ENCODE assay signal across 1 cellular context in the genomic region with DNA sequence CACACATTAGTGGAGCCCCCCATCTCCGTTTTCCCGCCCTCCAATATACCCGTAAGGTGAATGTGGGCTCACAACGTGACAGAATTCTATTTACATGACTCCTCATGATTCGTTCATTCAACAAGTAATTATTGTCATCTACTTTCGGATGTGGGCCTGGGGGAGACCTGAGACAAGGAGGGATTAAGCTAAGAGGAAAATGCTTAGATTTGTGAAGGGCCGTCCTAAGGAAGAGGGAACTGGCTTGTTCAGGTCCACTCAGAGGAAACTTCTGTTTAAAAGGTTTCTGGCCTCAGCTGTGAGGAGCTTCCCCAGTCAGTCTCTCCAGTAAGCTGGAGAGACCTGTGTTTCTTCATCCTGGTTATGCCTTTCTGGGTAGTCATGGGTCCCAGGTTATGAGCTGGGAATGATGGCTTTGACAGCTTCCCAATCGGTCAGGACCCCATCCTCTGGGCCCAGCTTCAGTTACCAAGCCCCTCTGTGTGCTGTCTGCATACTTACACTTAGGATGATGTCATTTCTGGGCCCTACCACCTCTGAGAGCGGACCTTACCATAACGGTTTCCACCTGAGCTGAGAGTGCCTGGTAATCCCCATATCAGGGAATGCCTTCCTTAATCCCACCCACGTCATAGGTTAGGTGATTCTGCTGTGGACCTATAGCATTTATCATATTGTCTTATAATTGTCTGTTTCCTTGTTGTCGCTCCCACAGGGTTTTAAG.
TF ChIP-seq lines count a peak whose summit lies in the region.

No MANE protein-coding gene starts in this region.

TF ChIP-seq in GM23338, 12 proteins besides CTCF, POLR2A, EP300 and RAD21 (continued from another document):
- TF ChIP-seq, protein P1, sequence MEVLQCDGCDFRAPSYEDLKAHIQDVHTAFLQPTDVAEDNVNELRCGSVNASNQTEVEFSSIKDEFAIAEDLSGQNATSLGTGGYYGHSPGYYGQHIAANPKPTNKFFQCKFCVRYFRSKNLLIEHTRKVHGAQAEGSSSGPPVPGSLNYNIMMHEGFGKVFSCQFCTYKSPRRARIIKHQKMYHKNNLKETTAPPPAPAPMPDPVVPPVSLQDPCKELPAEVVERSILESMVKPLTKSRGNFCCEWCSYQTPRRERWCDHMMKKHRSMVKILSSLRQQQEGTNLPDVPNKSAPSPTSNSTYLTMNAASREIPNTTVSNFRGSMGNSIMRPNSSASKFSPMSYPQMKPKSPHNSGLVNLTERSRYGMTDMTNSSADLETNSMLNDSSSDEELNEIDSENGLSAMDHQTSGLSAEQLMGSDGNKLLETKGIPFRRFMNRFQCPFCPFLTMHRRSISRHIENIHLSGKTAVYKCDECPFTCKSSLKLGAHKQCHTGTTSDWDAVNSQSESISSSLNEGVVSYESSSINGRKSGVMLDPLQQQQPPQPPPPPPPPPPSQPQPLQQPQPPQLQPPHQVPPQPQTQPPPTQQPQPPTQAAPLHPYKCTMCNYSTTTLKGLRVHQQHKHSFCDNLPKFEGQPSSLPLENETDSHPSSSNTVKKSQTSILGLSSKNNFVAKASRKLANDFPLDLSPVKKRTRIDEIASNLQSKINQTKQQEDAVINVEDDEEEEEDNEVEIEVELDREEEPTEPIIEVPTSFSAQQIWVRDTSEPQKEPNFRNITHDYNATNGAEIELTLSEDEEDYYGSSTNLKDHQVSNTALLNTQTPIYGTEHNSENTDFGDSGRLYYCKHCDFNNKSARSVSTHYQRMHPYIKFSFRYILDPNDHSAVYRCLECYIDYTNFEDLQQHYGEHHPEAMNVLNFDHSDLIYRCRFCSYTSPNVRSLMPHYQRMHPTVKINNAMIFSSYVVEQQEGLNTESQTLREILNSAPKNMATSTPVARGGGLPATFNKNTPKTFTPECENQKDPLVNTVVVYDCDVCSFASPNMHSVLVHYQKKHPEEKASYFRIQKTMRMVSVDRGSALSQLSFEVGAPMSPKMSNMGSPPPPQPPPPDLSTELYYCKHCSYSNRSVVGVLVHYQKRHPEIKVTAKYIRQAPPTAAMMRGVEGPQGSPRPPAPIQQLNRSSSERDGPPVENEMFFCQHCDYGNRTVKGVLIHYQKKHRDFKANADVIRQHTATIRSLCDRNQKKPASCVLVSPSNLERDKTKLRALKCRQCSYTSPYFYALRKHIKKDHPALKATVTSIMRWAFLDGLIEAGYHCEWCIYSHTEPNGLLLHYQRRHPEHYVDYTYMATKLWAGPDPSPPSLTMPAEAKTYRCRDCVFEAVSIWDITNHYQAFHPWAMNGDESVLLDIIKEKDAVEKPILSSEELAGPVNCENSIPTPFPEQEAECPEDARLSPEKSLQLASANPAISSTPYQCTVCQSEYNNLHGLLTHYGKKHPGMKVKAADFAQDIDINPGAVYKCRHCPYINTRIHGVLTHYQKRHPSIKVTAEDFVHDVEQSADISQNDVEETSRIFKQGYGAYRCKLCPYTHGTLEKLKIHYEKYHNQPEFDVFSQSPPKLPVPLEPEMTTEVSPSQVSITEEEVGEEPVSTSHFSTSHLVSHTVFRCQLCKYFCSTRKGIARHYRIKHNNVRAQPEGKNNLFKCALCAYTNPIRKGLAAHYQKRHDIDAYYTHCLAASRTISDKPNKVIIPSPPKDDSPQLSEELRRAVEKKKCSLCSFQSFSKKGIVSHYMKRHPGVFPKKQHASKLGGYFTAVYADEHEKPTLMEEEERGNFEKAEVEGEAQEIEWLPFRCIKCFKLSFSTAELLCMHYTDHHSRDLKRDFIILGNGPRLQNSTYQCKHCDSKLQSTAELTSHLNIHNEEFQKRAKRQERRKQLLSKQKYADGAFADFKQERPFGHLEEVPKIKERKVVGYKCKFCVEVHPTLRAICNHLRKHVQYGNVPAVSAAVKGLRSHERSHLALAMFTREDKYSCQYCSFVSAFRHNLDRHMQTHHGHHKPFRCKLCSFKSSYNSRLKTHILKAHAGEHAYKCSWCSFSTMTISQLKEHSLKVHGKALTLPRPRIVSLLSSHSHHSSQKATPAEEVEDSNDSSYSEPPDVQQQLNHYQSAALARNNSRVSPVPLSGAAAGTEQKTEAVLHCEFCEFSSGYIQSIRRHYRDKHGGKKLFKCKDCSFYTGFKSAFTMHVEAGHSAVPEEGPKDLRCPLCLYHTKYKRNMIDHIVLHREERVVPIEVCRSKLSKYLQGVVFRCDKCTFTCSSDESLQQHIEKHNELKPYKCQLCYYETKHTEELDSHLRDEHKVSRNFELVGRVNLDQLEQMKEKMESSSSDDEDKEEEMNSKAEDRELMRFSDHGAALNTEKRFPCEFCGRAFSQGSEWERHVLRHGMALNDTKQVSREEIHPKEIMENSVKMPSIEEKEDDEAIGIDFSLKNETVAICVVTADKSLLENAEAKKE (CRISPR knock-in tag; IDR thresholded peaks at IDR 0.05) = no peak
- TF ChIP-seq JUNB (IDR thresholded peaks at IDR 0.05; ENCODE audit: unreplicated experiment) = no peak
- no peak for TF ChIP-seq POLR2AphosphoS5 (IDR thresholded peaks at IDR 0.05; ENCODE audit: low read depth)
